Comparison of ENCODE assay signal across 8 cellular contexts in the genomic region with DNA sequence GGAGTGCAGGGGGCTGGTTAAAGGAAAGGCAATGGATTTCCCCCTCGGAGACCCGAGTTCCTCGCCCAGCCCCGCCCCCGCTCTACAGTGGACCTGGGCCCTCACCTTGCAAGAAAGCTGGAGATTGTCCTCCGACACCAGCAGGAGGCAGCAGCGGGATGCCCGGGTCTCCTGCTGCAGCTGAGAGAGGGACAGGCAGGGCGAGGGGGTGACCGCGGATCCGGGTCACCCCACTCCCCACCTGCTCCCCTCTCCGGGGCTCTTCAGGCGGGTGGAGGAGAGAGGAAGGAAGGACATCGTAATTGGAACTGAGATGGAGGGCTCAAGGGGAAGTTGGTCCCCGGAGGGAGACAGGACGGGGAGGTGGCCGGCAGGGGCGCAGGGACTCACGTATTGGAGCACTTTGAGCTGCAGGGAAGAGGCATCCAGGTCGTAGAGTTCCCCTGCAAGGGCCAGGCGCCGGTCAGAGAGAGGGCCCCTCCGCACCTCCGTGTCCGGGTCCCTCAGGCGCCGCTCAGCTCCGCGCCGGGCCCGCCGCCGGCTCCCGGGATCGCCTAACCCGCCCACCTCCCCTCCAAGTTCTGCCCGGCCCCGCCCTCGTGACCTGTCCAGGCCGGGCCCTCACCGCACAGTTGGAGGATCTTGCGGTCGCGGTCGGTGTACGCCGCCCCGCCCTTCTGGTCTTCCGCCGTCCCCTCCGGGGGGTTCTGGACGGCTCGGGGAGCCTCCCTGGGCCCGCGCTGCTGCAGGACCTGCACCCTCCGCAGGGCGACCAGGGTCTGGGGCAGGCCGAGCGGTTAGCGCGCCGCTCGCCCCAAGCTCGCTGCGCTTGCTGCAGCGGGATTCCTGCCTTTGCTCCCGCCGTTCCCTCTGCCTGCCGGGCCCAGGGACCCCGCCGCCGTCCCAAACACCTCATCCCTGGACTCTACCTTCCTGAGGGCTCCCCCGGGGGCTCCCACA.
DNase-seq lines count a peak whose midpoint lies in the region; ATAC-seq and TF ChIP-seq lines count a peak whose summit lies in the region.

No MANE protein-coding gene starts in this region.

- intact Hi-C loops in psoas muscle (cut with DNase I), result loop anchor here in 1 of 2 donors (5.0 kb wide), 2 partner anchors 92 to 202 kb away; a partner anchor contains a TSS
- intact Hi-C loops in uterus (cut with DNase I; ENCODE audit: low total_unique reads), result loop anchor here (10.0 kb wide), 1 partner anchor 55 kb away; no protein-coding TSS in a partner anchor

- H3K4me1 ChIP-seq in CD8-positive, alpha-beta memory T cell (ENCODE audit: insufficient read depth, low read length), result peaks cover 37% of the 10 kb centered on the region
- no peaks in the 10 kb centered on the region for H3K4me1 ChIP-seq in Loucy (ENCODE audit: insufficient read depth, low read length, poor library complexity, severe bottlenecking)
- H3K4me1 ChIP-seq in gastroesophageal sphincter, result peaks cover 0 to 23% (median 9%) of the 10 kb centered on the region in 3 donors
- peaks cover 7% of the 10 kb centered on the region for H3K4me1 ChIP-seq in psoas muscle
- H3K4me1 ChIP-seq in uterus, result no peaks in the 10 kb centered on the region

- H2AFZ ChIP-seq in Loucy (ENCODE audit: low read length), result no peak overlapping the region

- ATAC-seq in gastroesophageal sphincter (peak; percentile 16), psoas muscle (peak; percentile 21 to 54 (median 34)), omental fat pad (ENCODE audit: low FRiP score) (no peak)

- peak; percentile 16 to 63 (median 37) for DNase-seq in CD8-positive, alpha-beta memory T cell
- DNase-seq in activated T-cell treated with anti-CD3 and anti-CD28 coated beads, Interleukin-2, amount 50 U/mL, for 1 hour, result peak; percentile 66
- DNase-seq in psoas muscle (peak in 1 of 2 donors; percentile 34), omental fat pad (ENCODE audit: low spot score) (no peak), HT-29 (ENCODE audit: low spot score) (no peak), uterus (no peak)

- TF ChIP-seq POLR2A in gastroesophageal sphincter (IDR thresholded peaks at IDR 0.05), result no peak
- TF ChIP-seq POLR2A in uterus (IDR thresholded peaks at IDR 0.05), result no peak

- H3K27me3 Mint-ChIP-seq in CD8-positive, alpha-beta memory T cell, result peaks cover 36 to 54% of the 10 kb centered on the region in 2 donors

- no peak overlapping the region for H3K27ac ChIP-seq in CD8-positive, alpha-beta memory T cell (ENCODE audit: low read depth, low read length)
- H3K27ac ChIP-seq in gastroesophageal sphincter (no peak overlapping the region), psoas muscle (no peak overlapping the region), uterus (no peak overlapping the region)

- H3K9ac ChIP-seq in Loucy (ENCODE audit: low read depth, low read length, poor library complexity, severe bottlenecking), result no peak overlapping the region

- no peak overlapping the region for H3K4me2 ChIP-seq in Loucy (ENCODE audit: low read depth, low read length, poor library complexity, severe bottlenecking)

- POLR2A ChIA-PET in CD8-positive, alpha-beta memory T cell (lab: Charles Lee), result no interaction called here

- H3K9me3 ChIP-seq in CD8-positive, alpha-beta memory T cell (ENCODE audit: low read length), result no peaks in the 10 kb centered on the region
- H3K9me3 ChIP-seq in Loucy (ENCODE audit: insufficient read depth, low read depth, low read length), result no peaks in the 10 kb centered on the region
- H3K9me3 ChIP-seq in gastroesophageal sphincter, result no peaks in the 10 kb centered on the region
- H3K9me3 ChIP-seq in psoas muscle, result no peaks in the 10 kb centered on the region
- no peaks in the 10 kb centered on the region for H3K9me3 ChIP-seq in uterus

- 7 to 20% methylated on average over 2 to 3 of the region's 74 CpGs for WGBS in gastroesophageal sphincter (ENCODE audit: low coverage in 1 of 2), 2 donors
- WGBS in psoas muscle, 3 donors, result 19 to 33% (median 23%) methylated on average over 57 to 74 of the region's 74 CpGs

- no peaks in the 10 kb centered on the region for H3K36me3 ChIP-seq in CD8-positive, alpha-beta memory T cell (ENCODE audit: insufficient read depth, low read length)
- H3K36me3 ChIP-seq in Loucy (ENCODE audit: insufficient read depth, low read length) (no peaks in the 10 kb centered on the region), gastroesophageal sphincter (peaks cover 0 to 22% of the 10 kb centered on the region in 2 donors), psoas muscle (ENCODE audit: insufficient read depth in 1 of 2, low read depth in 1 of 2) (peaks cover 0 to 4% of the 10 kb centered on the region in 2 donors), uterus (no peaks in the 10 kb centered on the region)

- CTCF ChIA-PET in CD8-positive, alpha-beta memory T cell (lab: Charles Lee), result interaction anchor here (1.0 to 2.1 kb wide), 7 partner anchors 8 to 589 kb away, joined by 3 to 15 read pairs (median 4); no protein-coding TSS in a partner anchor

- no peaks in the 10 kb centered on the region for H3F3A ChIP-seq in Loucy (ENCODE audit: low read depth)

- TF ChIP-seq CTCF in Loucy (conservative IDR thresholded peaks at IDR 0.05; ENCODE audit: low read length) (peak; percentile 51), gastroesophageal sphincter (IDR thresholded peaks at IDR 0.05) (peak in 3 of 4 experiments; percentile 34 to 56 (median 37)), psoas muscle (IDR thresholded peaks at IDR 0.05) (peak; percentile 30), omental fat pad (IDR thresholded peaks at IDR 0.05) (no peak), uterus (IDR thresholded peaks at IDR 0.05) (peak in 2 of 4 experiments; percentile 29 to 37)

- no peaks in the 10 kb centered on the region for H3K9me2 ChIP-seq in Loucy (replicated peaks; ENCODE audit: low read depth, low read length)

- no peak for TF ChIP-seq EP300 in gastroesophageal sphincter (IDR thresholded peaks at IDR 0.05)

- no peaks in the 10 kb centered on the region for H4K20me1 ChIP-seq in Loucy (ENCODE audit: insufficient read depth, low read length, poor library complexity, severe bottlenecking)

- peak overlapping the region; percentile 41 to 88 (median 67) for H3K4me3 Mint-ChIP-seq in CD8-positive, alpha-beta memory T cell

- peak overlapping the region; percentile 40 for H3K4me3 ChIP-seq in CD8-positive, alpha-beta memory T cell (ENCODE audit: low read length)
- H3K4me3 ChIP-seq in Loucy (ENCODE audit: low read length, poor library complexity, severe bottlenecking) (no peak overlapping the region), gastroesophageal sphincter (peak overlapping the region in 1 of 2 donors; percentile 33), psoas muscle (peak overlapping the region; percentile 40), uterus (no peak overlapping the region)

- peaks cover 22% of the 10 kb centered on the region for H3K27me3 ChIP-seq in CD8-positive, alpha-beta memory T cell (ENCODE audit: insufficient read depth, low read length, poor library complexity, severe bottlenecking)
- no peaks in the 10 kb centered on the region for H3K27me3 ChIP-seq in Loucy (ENCODE audit: insufficient read depth, low read length, poor library complexity, severe bottlenecking)
- peaks cover 36% of the 10 kb centered on the region for H3K27me3 ChIP-seq in gastroesophageal sphincter
- peaks cover 0 to 39% (median 0%) of the 10 kb centered on the region in 3 donors for H3K27me3 ChIP-seq in psoas muscle (ENCODE audit: insufficient read depth in 3 of 3, low read length in 2 of 3)
- H3K27me3 ChIP-seq in uterus, result peaks cover 0 to 5% of the 10 kb centered on the region in 2 donors

- no peaks in the 10 kb centered on the region for H3K9me3 Mint-ChIP-seq in CD8-positive, alpha-beta memory T cell

- peaks cover 41 to 48% (median 41%) of the 10 kb centered on the region in 3 donors for H3K4me1 Mint-ChIP-seq in CD8-positive, alpha-beta memory T cell

- H3K27ac Mint-ChIP-seq in CD8-positive, alpha-beta memory T cell, result peak overlapping the region in 1 of 8 donors; percentile 14

- no peaks in the 10 kb centered on the region for H3K79me2 ChIP-seq in Loucy (ENCODE audit: insufficient read depth, low read length)

- H3K36me3 Mint-ChIP-seq in CD8-positive, alpha-beta memory T cell, result peaks cover 0 to 5% (median 0%) of the 10 kb centered on the region in 3 donors

Comparison
In these comparisons a context has a peak if more than half of its experiments do, and no peak if none do; other contexts are left out.
1. DNase-seq: peak in CD8-positive, alpha-beta memory T cell (5 of 5) and activated T-cell treated with anti-CD3 and anti-CD28 coated beads, Interleukin-2, amount 50 U/mL, for 1 hour (single experiment); none in omental fat pad (single experiment), HT-29 (single experiment) and uterus (0 of 2).
2. H3K4me3 ChIP-seq: peak in CD8-positive, alpha-beta memory T cell (single experiment) and psoas muscle (single experiment); none in Loucy (single experiment) and uterus (0 of 2).
3. CTCF ChIP-seq: peak in Loucy (single experiment), gastroesophageal sphincter (3 of 4) and psoas muscle (single experiment); none in omental fat pad (0 of 3).